Comparison of ENCODE assay signal across 1 cellular context in genomic region chr3:129593595-129594339, GRCh38.
TF ChIP-seq lines count a peak whose summit lies in the region.

No MANE protein-coding gene starts in this region.

TF ChIP-seq in HepG2, 621 proteins besides CTCF, POLR2A, EP300 and RAD21 (continued from another document and continues in another):
- TF ChIP-seq, protein P1, sequence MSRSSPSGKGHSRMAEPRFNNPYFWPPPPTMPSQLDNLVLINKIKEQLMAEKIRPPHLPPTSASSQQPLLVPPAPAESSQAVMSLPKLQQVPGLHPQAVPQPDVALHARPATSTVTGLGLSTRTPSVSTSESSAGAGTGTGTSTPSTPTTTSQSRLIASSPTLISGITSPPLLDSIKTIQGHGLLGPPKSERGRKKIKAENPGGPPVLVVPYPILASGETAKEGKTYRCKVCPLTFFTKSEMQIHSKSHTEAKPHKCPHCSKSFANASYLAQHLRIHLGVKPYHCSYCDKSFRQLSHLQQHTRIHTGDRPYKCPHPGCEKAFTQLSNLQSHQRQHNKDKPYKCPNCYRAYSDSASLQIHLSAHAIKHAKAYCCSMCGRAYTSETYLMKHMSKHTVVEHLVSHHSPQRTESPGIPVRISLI (CRISPR knock-in tag; IDR thresholded peaks at IDR 0.05; ENCODE audit: borderline replicate concordance) = no peak
- TF ChIP-seq KDM5A (IDR thresholded peaks at IDR 0.05; ENCODE audit: borderline replicate concordance, low read length) (no peak), FOXJ3 (CRISPR knock-in tag; IDR thresholded peaks at IDR 0.05; ENCODE audit: borderline replicate concordance) (peak; percentile 85), HOXD1 (CRISPR knock-in tag; IDR thresholded peaks at IDR 0.05) (peak; percentile 73; the same call in 1 of the 2 replicates), NFYC (CRISPR knock-in tag; IDR thresholded peaks at IDR 0.05) (no peak), RARA (CRISPR knock-in tag; IDR thresholded peaks at IDR 0.05) (peak; percentile 73), ZNF124 (CRISPR knock-in tag; IDR thresholded peaks at IDR 0.05) (peak; percentile 53; the same call in 1 of the 2 replicates), ZNF207 (IDR thresholded peaks at IDR 0.05; ENCODE audit: borderline replicate concordance) (no peak), FOSL2 (CRISPR knock-in tag; IDR thresholded peaks at IDR 0.05) (peak; percentile 61; the same call in 1 of the 2 replicates), ZFP1 (CRISPR knock-in tag; IDR thresholded peaks at IDR 0.05) (peak; percentile 86; the same call in 1 of the 2 replicates), MXD3 (CRISPR knock-in tag; IDR thresholded peaks at IDR 0.05) (no peak), ZNF83 (CRISPR knock-in tag; IDR thresholded peaks at IDR 0.05; ENCODE audit: borderline replicate concordance) (no peak), ZNF549 (CRISPR knock-in tag; IDR thresholded peaks at IDR 0.05) (no peak), EHMT2 (IDR thresholded peaks at IDR 0.05; ENCODE audit: borderline replicate concordance, low read depth, low read length) (no peak), ZNF749 (CRISPR knock-in tag; IDR thresholded peaks at IDR 0.05; ENCODE audit: borderline replicate concordance) (0 out of 2 replicates have a peak, but pooled peaks have one; percentile 23), CBX5 (CRISPR knock-in tag; IDR thresholded peaks at IDR 0.05; ENCODE audit: borderline replicate concordance) (peak; percentile 69; the same call in 1 of the 2 replicates), TCF12 (IDR thresholded peaks at IDR 0.05) (no peak), TCF12 (CRISPR knock-in tag; IDR thresholded peaks at IDR 0.05) (0 out of 2 replicates have a peak, but pooled peaks have one; percentile 34), GABPB1 (CRISPR knock-in tag; IDR thresholded peaks at IDR 0.05) (peak; percentile 42; the same call in 1 of the 2 replicates), ATF7 (IDR thresholded peaks at IDR 0.05) (no peak), ATF7 (CRISPR knock-in tag; IDR thresholded peaks at IDR 0.05) (no peak; the same call in 1 of the 2 replicates), RBM39 (IDR thresholded peaks at IDR 0.05; ENCODE audit: low read depth, low read length, poor library complexity, severe bottlenecking) (no peak), MAFF (IDR thresholded peaks at IDR 0.05; ENCODE audit: low read depth, low read length) (no peak), IKZF1 (IDR thresholded peaks at IDR 0.05) (no peak), CREB3 (CRISPR knock-in tag; IDR thresholded peaks at IDR 0.05) (no peak), BRCA1 (CRISPR knock-in tag; IDR thresholded peaks at IDR 0.05) (no peak), ZNF619 (CRISPR knock-in tag; IDR thresholded peaks at IDR 0.05) (no peak), NBN (conservative IDR thresholded peaks at IDR 0.05) (no peak), ZNF263 (CRISPR knock-in tag; IDR thresholded peaks at IDR 0.05) (peak; percentile 69; the same call in 1 of the 2 replicates), ZFYVE20 (CRISPR knock-in tag; IDR thresholded peaks at IDR 0.05; ENCODE audit: borderline replicate concordance, low read depth) (no peak), SPEN (CRISPR knock-in tag; IDR thresholded peaks at IDR 0.05; ENCODE audit: low read depth) (peak; percentile 12; the same call in 1 of the 2 replicates), ZNF407 (CRISPR knock-in tag; IDR thresholded peaks at IDR 0.05; ENCODE audit: not compliant biosample characterization) (no peak), ZSCAN30 (CRISPR knock-in tag; IDR thresholded peaks at IDR 0.05) (no peak), HES4 (CRISPR knock-in tag; IDR thresholded peaks at IDR 0.05; ENCODE audit: borderline replicate concordance) (0 out of 2 replicates have a peak, but pooled peaks have one; percentile 6), HOXA7 (CRISPR knock-in tag; IDR thresholded peaks at IDR 0.05) (no peak), YEATS4 (CRISPR knock-in tag; IDR thresholded peaks at IDR 0.05; ENCODE audit: borderline replicate concordance) (peak; percentile 49; the same call in 1 of the 2 replicates), ZBTB44 (CRISPR knock-in tag; IDR thresholded peaks at IDR 0.05) (no peak), RARG (CRISPR knock-in tag; IDR thresholded peaks at IDR 0.05; ENCODE audit: low read depth) (no peak), KDM5B (CRISPR knock-in tag; IDR thresholded peaks at IDR 0.05; ENCODE audit: borderline replicate concordance) (no peak), ZFX (CRISPR knock-in tag; IDR thresholded peaks at IDR 0.05; ENCODE audit: low read depth) (peak; percentile 81), MIER3 (CRISPR knock-in tag; IDR thresholded peaks at IDR 0.05; ENCODE audit: borderline replicate concordance) (0 out of 2 replicates have a peak, but pooled peaks have one; percentile 57), KAT7 (CRISPR knock-in tag; IDR thresholded peaks at IDR 0.05; ENCODE audit: borderline replicate concordance) (no peak), PAWR (CRISPR knock-in tag; IDR thresholded peaks at IDR 0.05; ENCODE audit: borderline replicate concordance) (no peak), RBFOX2 (IDR thresholded peaks at IDR 0.05; ENCODE audit: low read depth, low read length) (0 out of 2 replicates have a peak, but pooled peaks have one; percentile 8), SMAD3 (CRISPR knock-in tag; IDR thresholded peaks at IDR 0.05) (peak; percentile 71; the same call in 1 of the 2 replicates)
- TF ChIP-seq, protein P2, sequence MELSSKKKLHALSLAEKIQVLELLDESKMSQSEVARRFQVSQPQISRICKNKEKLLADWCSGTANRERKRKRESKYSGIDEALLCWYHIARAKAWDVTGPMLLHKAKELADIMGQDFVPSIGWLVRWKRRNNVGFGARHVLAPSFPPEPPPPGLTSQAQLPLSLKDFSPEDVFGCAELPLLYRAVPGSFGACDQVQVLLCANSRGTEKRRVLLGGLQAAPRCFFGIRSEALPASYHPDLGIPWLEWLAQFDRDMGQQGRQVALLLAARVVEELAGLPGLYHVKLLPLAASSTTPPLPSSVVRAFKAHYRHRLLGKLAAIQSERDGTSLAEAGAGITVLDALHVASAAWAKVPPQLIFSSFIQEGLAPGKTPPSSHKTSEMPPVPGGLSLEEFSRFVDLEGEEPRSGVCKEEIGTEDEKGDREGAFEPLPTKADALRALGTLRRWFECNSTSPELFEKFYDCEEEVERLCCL (CRISPR knock-in tag; IDR thresholded peaks at IDR 0.05; ENCODE audit: borderline replicate concordance) = no peak; the same call in 1 of the 2 replicates
- TF ChIP-seq, protein P3, sequence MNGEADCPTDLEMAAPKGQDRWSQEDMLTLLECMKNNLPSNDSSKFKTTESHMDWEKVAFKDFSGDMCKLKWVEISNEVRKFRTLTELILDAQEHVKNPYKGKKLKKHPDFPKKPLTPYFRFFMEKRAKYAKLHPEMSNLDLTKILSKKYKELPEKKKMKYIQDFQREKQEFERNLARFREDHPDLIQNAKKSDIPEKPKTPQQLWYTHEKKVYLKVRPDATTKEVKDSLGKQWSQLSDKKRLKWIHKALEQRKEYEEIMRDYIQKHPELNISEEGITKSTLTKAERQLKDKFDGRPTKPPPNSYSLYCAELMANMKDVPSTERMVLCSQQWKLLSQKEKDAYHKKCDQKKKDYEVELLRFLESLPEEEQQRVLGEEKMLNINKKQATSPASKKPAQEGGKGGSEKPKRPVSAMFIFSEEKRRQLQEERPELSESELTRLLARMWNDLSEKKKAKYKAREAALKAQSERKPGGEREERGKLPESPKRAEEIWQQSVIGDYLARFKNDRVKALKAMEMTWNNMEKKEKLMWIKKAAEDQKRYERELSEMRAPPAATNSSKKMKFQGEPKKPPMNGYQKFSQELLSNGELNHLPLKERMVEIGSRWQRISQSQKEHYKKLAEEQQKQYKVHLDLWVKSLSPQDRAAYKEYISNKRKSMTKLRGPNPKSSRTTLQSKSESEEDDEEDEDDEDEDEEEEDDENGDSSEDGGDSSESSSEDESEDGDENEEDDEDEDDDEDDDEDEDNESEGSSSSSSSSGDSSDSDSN (CRISPR knock-in tag; IDR thresholded peaks at IDR 0.05) = peak; percentile 85
- TF ChIP-seq, protein P4, sequence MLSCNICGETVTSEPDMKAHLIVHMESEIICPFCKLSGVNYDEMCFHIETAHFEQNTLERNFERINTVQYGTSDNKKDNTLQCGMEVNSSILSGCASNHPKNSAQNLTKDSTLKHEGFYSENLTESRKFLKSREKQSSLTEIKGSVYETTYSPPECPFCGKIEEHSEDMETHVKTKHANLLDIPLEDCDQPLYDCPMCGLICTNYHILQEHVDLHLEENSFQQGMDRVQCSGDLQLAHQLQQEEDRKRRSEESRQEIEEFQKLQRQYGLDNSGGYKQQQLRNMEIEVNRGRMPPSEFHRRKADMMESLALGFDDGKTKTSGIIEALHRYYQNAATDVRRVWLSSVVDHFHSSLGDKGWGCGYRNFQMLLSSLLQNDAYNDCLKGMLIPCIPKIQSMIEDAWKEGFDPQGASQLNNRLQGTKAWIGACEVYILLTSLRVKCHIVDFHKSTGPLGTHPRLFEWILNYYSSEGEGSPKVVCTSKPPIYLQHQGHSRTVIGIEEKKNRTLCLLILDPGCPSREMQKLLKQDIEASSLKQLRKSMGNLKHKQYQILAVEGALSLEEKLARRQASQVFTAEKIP (CRISPR knock-in tag; IDR thresholded peaks at IDR 0.05; ENCODE audit: borderline replicate concordance) = no peak
- TF ChIP-seq, protein P5, sequence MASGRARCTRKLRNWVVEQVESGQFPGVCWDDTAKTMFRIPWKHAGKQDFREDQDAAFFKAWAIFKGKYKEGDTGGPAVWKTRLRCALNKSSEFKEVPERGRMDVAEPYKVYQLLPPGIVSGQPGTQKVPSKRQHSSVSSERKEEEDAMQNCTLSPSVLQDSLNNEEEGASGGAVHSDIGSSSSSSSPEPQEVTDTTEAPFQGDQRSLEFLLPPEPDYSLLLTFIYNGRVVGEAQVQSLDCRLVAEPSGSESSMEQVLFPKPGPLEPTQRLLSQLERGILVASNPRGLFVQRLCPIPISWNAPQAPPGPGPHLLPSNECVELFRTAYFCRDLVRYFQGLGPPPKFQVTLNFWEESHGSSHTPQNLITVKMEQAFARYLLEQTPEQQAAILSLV (CRISPR knock-in tag; IDR thresholded peaks at IDR 0.05; ENCODE audit: borderline replicate concordance) = no peak
